ENCODE assay signal across 11 cellular contexts in genomic region chr21:45318556-45319341, GRCh38. TPM values are rescaled to one million over a fixed set of nuclear protein-coding genes. Genes with fewer than 3 reads are reported as not detected.
DNase-seq lines count a peak whose midpoint lies in the region; ATAC-seq and TF ChIP-seq lines count a peak whose summit lies in the region.
"Had no signal": no experiment of that assay in that cellular context is flagged by ENCODE, and none has a peak within 500 bp of the region (broad histone marks: within the 10 kb centered on the region; RNA-seq: fewer than 3 reads in every experiment).

No MANE protein-coding gene starts in this region.

- peaks cover 12% of the 10 kb centered on the region for H3K4me1 Mint-ChIP-seq in CD4-positive, alpha-beta T cell (ENCODE audit: low read depth)

- no peaks in the 10 kb centered on the region for H4K20me1 ChIP-seq in smooth muscle cell (ENCODE audit: low read depth)

- TF ChIP-seq CTCF in colonic mucosa (IDR thresholded peaks at IDR 0.05) (no peak), left lung (IDR thresholded peaks at IDR 0.05) (no peak), smooth muscle cell (IDR thresholded peaks at IDR 0.05; ENCODE audit: borderline replicate concordance, insufficient read depth, poor library complexity, severe bottlenecking) (no peak)
- TF ChIP-seq CTCF in CD4-positive, alpha-beta T cell (IDR thresholded peaks at IDR 0.05), result no peak

- no peaks in the 10 kb centered on the region for H3K79me2 ChIP-seq in smooth muscle cell (ENCODE audit: low read depth)

- ATAC-seq in left lung, result peak; percentile 46
- no peak for ATAC-seq in CD4-positive, alpha-beta T cell (ENCODE audit: poor library complexity)
- ATAC-seq: activated CD8-positive, alpha-beta T cell treated with anti-CD3 and anti-CD28 coated beads, Interleukin-2, amount 10 ng/mL, durations not matched to agents 7 days and 5 days had no signal

- H2AFZ ChIP-seq in smooth muscle cell (ENCODE audit: low read depth), result no peak overlapping the region

- H3K27ac ChIP-seq in colonic mucosa (peak overlapping the region; percentile 61), left lung (peak overlapping the region; percentile 80 to 86), smooth muscle cell (ENCODE audit: low read depth) (peak overlapping the region; percentile 18)
- no peak overlapping the region for H3K27ac ChIP-seq in CD4-positive, alpha-beta T cell (ENCODE audit: low read depth, low read length)
- H3K27ac ChIP-seq: KMS-11 had no signal

- peak overlapping the region; percentile 19 to 39 for H3K9ac ChIP-seq in colonic mucosa (ENCODE audit: low read depth in 2 of 2, low read length in 2 of 2)
- H3K9ac ChIP-seq in smooth muscle cell (ENCODE audit: low read depth), result no peak overlapping the region
- H3K9ac ChIP-seq: KMS-11 had no signal

- H3K4me1 ChIP-seq in colonic mucosa (no peaks in the 10 kb centered on the region), left lung (peaks cover 7 to 47% of the 10 kb centered on the region in 2 donors), smooth muscle cell (ENCODE audit: low read depth) (peaks cover 20% of the 10 kb centered on the region)

- DNase-seq in HuH-7.5 (ENCODE audit: low spot score), result peak; percentile 88
- no peak for DNase-seq in colonic mucosa
- peak in 1 of 2 donors; percentile 53 for DNase-seq in left lung
- DNase-seq in smooth muscle cell (lab: John Stamatoyannopoulos, UW; ENCODE audit: unreplicated experiment), result no peak
- no peak for DNase-seq in NCI-H526 (lab: John Stamatoyannopoulos, UW)
- DNase-seq in CD4-positive, alpha-beta T cell, result no peak
- no peak for DNase-seq in C1 segment of cervical spinal cord (lab: John Stamatoyannopoulos, UW)
- DNase-seq in amygdala (lab: John Stamatoyannopoulos, UW), result no peak
- DNase-seq: activated CD8-positive, alpha-beta T cell treated with anti-CD3 and anti-CD28 coated beads, Interleukin-2, amount 10 ng/mL, durations not matched to agents 7 days and 5 days; naive B cell had no signal

- CTCF ChIA-PET in CD4-positive, alpha-beta T cell (lab: Charles Lee), result no interaction called here

- POLR2A ChIA-PET in CD4-positive, alpha-beta T cell (lab: Charles Lee), result no interaction called here

- H3K4me3 Mint-ChIP-seq in CD4-positive, alpha-beta T cell, result no peak overlapping the region
- H3K4me3 Mint-ChIP-seq: activated CD8-positive, alpha-beta T cell treated with anti-CD3 and anti-CD28 coated beads, Interleukin-2, amount 10 ng/mL, durations not matched to agents 7 days and 5 days; naive B cell had no signal

- WGBS in smooth muscle cell (ENCODE audit: low lambda C conversion rate), result 71% methylated on average over 22 of the region's 22 CpGs

- H3F3A ChIP-seq in smooth muscle cell (ENCODE audit: low read depth), result no peaks in the 10 kb centered on the region

- intact Hi-C loops in colonic mucosa (cut with DNase I) (no loop called here), left lung (cut with DNase I) (no loop called here)
- intact Hi-C loops in CD4-positive, alpha-beta T cell (cut with DNase I, micrococcal nuclease), result no loop called here

- H3K27me3 ChIP-seq in colonic mucosa, result no peaks in the 10 kb centered on the region
- peaks cover 0 to 12% of the 10 kb centered on the region in 2 donors for H3K27me3 ChIP-seq in left lung
- no peaks in the 10 kb centered on the region for H3K27me3 ChIP-seq in smooth muscle cell (ENCODE audit: low read depth)
- H3K27me3 ChIP-seq in CD4-positive, alpha-beta T cell (ENCODE audit: control insufficient read depth, insufficient read depth, low read length), result no peaks in the 10 kb centered on the region

- H3K27ac Mint-ChIP-seq in CD4-positive, alpha-beta T cell, result no peak overlapping the region
- H3K27ac Mint-ChIP-seq: activated CD8-positive, alpha-beta T cell treated with anti-CD3 and anti-CD28 coated beads, Interleukin-2, amount 10 ng/mL, durations not matched to agents 7 days and 5 days had no signal

- H3K36me3 Mint-ChIP-seq in CD4-positive, alpha-beta T cell (ENCODE audit: low read depth), result no peaks in the 10 kb centered on the region
- H3K36me3 Mint-ChIP-seq: naive B cell had no signal

- H3K9me3 Mint-ChIP-seq in CD4-positive, alpha-beta T cell, result no peaks in the 10 kb centered on the region

- no peaks in the 10 kb centered on the region for H3K27me3 Mint-ChIP-seq in CD4-positive, alpha-beta T cell

- H3K36me3 ChIP-seq in colonic mucosa, result no peaks in the 10 kb centered on the region
- H3K36me3 ChIP-seq in left lung, result no peaks in the 10 kb centered on the region
- no peaks in the 10 kb centered on the region for H3K36me3 ChIP-seq in smooth muscle cell (ENCODE audit: low read depth)

- H3K4me3 ChIP-seq in colonic mucosa (no peak overlapping the region), left lung (no peak overlapping the region), smooth muscle cell (no peak overlapping the region)

- H3K9me3 ChIP-seq in colonic mucosa (no peaks in the 10 kb centered on the region), left lung (no peaks in the 10 kb centered on the region), smooth muscle cell (replicated peaks; ENCODE audit: low read depth) (no peaks in the 10 kb centered on the region)
- H3K9me3 ChIP-seq in CD4-positive, alpha-beta T cell (ENCODE audit: control insufficient read depth, low read length), result no peaks in the 10 kb centered on the region

- peak overlapping the region; percentile 11 for H3K4me2 ChIP-seq in smooth muscle cell
- H3K4me2 ChIP-seq: KMS-11 had no signal

RNA-seq across cellular contexts. Expression of gene POFUT2, which starts 31.1 kb away (rescaled TPM):
- total RNA-seq in colonic mucosa (10 to 100 TPM; 23.8 to 31.6 TPM), left lung (10 to 100 TPM; 31.6 to 35.1 TPM), smooth muscle cell (32.1 and 58.3 TPM in 2 replicates)
- 69.6 and 70.0 TPM in 2 replicates for polyA plus RNA-seq in smooth muscle cell
- total RNA-seq in CD4-positive, alpha-beta T cell, result 10 to 100 TPM; 56.6 to 57.2 TPM
